1 cellular context compared by ENCODE assay signal in genomic region chr2:63840785-63841253, GRCh38.
TF ChIP-seq lines count a peak whose summit lies in the region.

No MANE protein-coding gene starts in this region.

TF ChIP-seq in HepG2, 621 proteins besides CTCF, POLR2A, EP300 and RAD21 (continued from another document and continues in another):
- TF ChIP-seq ZSCAN5A (CRISPR knock-in tag; IDR thresholded peaks at IDR 0.05; ENCODE audit: borderline replicate concordance) (0 out of 2 replicates have a peak, but pooled peaks have one; percentile 3), ZNF790 (CRISPR knock-in tag; IDR thresholded peaks at IDR 0.05; ENCODE audit: borderline replicate concordance) (no peak), SKI (IDR thresholded peaks at IDR 0.05; ENCODE audit: partially characterized antibody) (peak; percentile 60), ZNF260 (CRISPR knock-in tag; IDR thresholded peaks at IDR 0.05; ENCODE audit: borderline replicate concordance, low read depth) (0 out of 2 replicates have a peak, but pooled peaks have one; percentile 69), YEATS2 (CRISPR knock-in tag; IDR thresholded peaks at IDR 0.05; ENCODE audit: borderline replicate concordance) (no peak), ADNP (CRISPR knock-in tag; IDR thresholded peaks at IDR 0.05) (no peak), RNF2 (conservative IDR thresholded peaks at IDR 0.05; ENCODE audit: low read depth) (no peak), SIN3A (IDR thresholded peaks at IDR 0.05; ENCODE audit: borderline replicate concordance, low read depth, low read length) (peak; percentile 72), ASH2L (IDR thresholded peaks at IDR 0.05; ENCODE audit: insufficient read length, low read depth, low read length) (no peak), ARNT2 (CRISPR knock-in tag; IDR thresholded peaks at IDR 0.05; ENCODE audit: low read depth) (peak; percentile 77), RAD51 (IDR thresholded peaks at IDR 0.05; ENCODE audit: borderline replicate concordance) (no peak), SIX4 (CRISPR knock-in tag; IDR thresholded peaks at IDR 0.05) (no peak), ISX (CRISPR knock-in tag; conservative IDR thresholded peaks at IDR 0.05) (no peak; the same call in 1 of the 2 replicates), MEF2D (CRISPR knock-in tag; IDR thresholded peaks at IDR 0.05) (peak; percentile 58), JUN (CRISPR knock-in tag; IDR thresholded peaks at IDR 0.05) (no peak), ZNF205 (CRISPR knock-in tag; IDR thresholded peaks at IDR 0.05) (peak; percentile 78), TOE1 (CRISPR knock-in tag; IDR thresholded peaks at IDR 0.05) (no peak), KIAA2018 (CRISPR knock-in tag; IDR thresholded peaks at IDR 0.05; ENCODE audit: borderline replicate concordance) (no peak), ZNF629 (CRISPR knock-in tag; conservative IDR thresholded peaks at IDR 0.05) (no peak), GLI4 (CRISPR knock-in tag; IDR thresholded peaks at IDR 0.05; ENCODE audit: borderline replicate concordance) (peak; percentile 94; the same call in 1 of the 2 replicates), ZFP36 (IDR thresholded peaks at IDR 0.05; ENCODE audit: borderline replicate concordance, low read depth, low read length, partially characterized antibody) (no peak), ZNF549 (CRISPR knock-in tag; IDR thresholded peaks at IDR 0.05) (no peak), THAP7 (CRISPR knock-in tag; IDR thresholded peaks at IDR 0.05) (no peak), NR2F1 (CRISPR knock-in tag; IDR thresholded peaks at IDR 0.05) (no peak), E2F5 (CRISPR knock-in tag; conservative IDR thresholded peaks at IDR 0.05) (no peak), ATF7 (IDR thresholded peaks at IDR 0.05) (no peak), ATF7 (CRISPR knock-in tag; IDR thresholded peaks at IDR 0.05) (no peak), NCOA2 (CRISPR knock-in tag; IDR thresholded peaks at IDR 0.05) (peak; percentile 39)
- TF ChIP-seq, protein P1, sequence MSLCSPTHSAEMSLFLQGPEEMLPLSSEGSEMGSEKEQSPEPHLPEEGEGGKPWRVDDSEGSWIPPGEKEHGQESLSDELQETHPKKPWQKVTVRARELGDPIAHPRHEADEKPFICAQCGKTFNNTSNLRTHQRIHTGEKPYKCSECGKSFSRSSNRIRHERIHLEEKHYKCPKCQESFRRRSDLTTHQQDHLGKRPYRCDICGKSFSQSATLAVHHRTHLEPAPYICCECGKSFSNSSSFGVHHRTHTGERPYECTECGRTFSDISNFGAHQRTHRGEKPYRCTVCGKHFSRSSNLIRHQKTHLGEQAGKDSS (CRISPR knock-in tag; IDR thresholded peaks at IDR 0.05; ENCODE audit: borderline replicate concordance, low read depth): peak; percentile 84
- TF ChIP-seq, protein P2, sequence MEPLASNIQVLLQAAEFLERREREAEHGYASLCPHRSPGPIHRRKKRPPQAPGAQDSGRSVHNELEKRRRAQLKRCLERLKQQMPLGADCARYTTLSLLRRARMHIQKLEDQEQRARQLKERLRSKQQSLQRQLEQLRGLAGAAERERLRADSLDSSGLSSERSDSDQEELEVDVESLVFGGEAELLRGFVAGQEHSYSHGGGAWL (CRISPR knock-in tag; IDR thresholded peaks at IDR 0.05): peak; percentile 58
- TF ChIP-seq, protein P3, sequence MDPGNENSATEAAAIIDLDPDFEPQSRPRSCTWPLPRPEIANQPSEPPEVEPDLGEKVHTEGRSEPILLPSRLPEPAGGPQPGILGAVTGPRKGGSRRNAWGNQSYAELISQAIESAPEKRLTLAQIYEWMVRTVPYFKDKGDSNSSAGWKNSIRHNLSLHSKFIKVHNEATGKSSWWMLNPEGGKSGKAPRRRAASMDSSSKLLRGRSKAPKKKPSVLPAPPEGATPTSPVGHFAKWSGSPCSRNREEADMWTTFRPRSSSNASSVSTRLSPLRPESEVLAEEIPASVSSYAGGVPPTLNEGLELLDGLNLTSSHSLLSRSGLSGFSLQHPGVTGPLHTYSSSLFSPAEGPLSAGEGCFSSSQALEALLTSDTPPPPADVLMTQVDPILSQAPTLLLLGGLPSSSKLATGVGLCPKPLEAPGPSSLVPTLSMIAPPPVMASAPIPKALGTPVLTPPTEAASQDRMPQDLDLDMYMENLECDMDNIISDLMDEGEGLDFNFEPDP (CRISPR knock-in tag; conservative IDR thresholded peaks at IDR 0.05): no peak
- TF ChIP-seq, protein P4, sequence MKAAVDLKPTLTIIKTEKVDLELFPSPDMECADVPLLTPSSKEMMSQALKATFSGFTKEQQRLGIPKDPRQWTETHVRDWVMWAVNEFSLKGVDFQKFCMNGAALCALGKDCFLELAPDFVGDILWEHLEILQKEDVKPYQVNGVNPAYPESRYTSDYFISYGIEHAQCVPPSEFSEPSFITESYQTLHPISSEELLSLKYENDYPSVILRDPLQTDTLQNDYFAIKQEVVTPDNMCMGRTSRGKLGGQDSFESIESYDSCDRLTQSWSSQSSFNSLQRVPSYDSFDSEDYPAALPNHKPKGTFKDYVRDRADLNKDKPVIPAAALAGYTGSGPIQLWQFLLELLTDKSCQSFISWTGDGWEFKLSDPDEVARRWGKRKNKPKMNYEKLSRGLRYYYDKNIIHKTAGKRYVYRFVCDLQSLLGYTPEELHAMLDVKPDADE (CRISPR knock-in tag; IDR thresholded peaks at IDR 0.05): 0 out of 2 replicates have a peak, but pooled peaks have one; percentile 89
- TF ChIP-seq, protein P5, sequence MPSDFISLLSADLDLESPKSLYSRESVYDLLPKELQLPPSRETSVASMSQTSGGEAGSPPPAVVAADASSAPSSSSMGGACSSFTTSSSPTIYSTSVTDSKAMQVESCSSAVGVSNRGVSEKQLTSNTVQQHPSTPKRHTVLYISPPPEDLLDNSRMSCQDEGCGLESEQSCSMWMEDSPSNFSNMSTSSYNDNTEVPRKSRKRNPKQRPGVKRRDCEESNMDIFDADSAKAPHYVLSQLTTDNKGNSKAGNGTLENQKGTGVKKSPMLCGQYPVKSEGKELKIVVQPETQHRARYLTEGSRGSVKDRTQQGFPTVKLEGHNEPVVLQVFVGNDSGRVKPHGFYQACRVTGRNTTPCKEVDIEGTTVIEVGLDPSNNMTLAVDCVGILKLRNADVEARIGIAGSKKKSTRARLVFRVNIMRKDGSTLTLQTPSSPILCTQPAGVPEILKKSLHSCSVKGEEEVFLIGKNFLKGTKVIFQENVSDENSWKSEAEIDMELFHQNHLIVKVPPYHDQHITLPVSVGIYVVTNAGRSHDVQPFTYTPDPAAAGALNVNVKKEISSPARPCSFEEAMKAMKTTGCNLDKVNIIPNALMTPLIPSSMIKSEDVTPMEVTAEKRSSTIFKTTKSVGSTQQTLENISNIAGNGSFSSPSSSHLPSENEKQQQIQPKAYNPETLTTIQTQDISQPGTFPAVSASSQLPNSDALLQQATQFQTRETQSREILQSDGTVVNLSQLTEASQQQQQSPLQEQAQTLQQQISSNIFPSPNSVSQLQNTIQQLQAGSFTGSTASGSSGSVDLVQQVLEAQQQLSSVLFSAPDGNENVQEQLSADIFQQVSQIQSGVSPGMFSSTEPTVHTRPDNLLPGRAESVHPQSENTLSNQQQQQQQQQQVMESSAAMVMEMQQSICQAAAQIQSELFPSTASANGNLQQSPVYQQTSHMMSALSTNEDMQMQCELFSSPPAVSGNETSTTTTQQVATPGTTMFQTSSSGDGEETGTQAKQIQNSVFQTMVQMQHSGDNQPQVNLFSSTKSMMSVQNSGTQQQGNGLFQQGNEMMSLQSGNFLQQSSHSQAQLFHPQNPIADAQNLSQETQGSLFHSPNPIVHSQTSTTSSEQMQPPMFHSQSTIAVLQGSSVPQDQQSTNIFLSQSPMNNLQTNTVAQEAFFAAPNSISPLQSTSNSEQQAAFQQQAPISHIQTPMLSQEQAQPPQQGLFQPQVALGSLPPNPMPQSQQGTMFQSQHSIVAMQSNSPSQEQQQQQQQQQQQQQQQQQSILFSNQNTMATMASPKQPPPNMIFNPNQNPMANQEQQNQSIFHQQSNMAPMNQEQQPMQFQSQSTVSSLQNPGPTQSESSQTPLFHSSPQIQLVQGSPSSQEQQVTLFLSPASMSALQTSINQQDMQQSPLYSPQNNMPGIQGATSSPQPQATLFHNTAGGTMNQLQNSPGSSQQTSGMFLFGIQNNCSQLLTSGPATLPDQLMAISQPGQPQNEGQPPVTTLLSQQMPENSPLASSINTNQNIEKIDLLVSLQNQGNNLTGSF (CRISPR knock-in tag; IDR thresholded peaks at IDR 0.05): no peak
- TF ChIP-seq, protein P6, sequence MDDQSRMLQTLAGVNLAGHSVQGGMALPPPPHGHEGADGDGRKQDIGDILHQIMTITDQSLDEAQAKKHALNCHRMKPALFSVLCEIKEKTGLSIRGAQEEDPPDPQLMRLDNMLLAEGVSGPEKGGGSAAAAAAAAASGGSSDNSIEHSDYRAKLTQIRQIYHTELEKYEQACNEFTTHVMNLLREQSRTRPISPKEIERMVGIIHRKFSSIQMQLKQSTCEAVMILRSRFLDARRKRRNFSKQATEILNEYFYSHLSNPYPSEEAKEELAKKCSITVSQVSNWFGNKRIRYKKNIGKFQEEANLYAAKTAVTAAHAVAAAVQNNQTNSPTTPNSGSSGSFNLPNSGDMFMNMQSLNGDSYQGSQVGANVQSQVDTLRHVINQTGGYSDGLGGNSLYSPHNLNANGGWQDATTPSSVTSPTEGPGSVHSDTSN (CRISPR knock-in tag; IDR thresholded peaks at IDR 0.05; ENCODE audit: borderline replicate concordance): peak; percentile 76; the same call in 1 of the 2 replicates
- TF ChIP-seq, protein P7, sequence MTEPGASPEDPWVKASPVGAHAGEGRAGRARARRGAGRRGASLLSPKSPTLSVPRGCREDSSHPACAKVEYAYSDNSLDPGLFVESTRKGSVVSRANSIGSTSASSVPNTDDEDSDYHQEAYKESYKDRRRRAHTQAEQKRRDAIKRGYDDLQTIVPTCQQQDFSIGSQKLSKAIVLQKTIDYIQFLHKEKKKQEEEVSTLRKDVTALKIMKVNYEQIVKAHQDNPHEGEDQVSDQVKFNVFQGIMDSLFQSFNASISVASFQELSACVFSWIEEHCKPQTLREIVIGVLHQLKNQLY (CRISPR knock-in tag; IDR thresholded peaks at IDR 0.05): 0 out of 2 replicates have a peak, but pooled peaks have one; percentile 7
